In the genomic region with DNA sequence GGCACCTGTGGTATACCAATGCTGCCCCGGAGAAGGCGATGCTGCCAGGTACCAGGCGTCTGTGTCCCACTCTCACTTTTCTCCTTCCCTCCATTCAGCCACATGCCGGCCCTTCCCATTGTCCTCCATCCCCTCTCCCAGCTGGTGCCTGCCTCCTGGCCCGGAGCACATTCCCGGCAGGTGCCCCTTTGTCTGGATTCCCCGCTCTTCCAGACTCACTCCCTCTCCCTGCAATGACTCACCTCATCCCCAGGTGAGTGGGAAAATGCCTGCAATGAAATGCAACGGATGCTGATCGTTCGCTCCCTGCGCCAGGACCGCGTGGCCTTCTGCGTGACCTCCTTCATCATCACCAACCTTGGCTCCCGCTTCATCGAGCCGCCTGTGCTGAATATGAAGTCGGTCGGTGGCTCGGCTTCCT, we compare ENCODE assay signal across 17 cellular contexts. TPM values are rescaled to one million over a fixed set of nuclear protein-coding genes. Genes with fewer than 3 reads are reported as not detected.
DNase-seq lines count a peak whose midpoint lies in the region; ATAC-seq and TF ChIP-seq lines count a peak whose summit lies in the region.
"Had no signal": no experiment of that assay in that cellular context is flagged by ENCODE, and none has a peak within 500 bp of the region (broad histone marks: within the 10 kb centered on the region; RNA-seq: fewer than 3 reads in every experiment).

No MANE protein-coding gene starts in this region.

- H3K27ac ChIP-seq in HEK293 (ENCODE audit: extremely low read depth, low read depth, low read length) (no peak overlapping the region), caudate nucleus (ENCODE audit: low read depth, low read length) (peak overlapping the region; percentile 68), body of pancreas (no peak overlapping the region)
- H3K27ac ChIP-seq: 22Rv1 had no signal

- WGBS in body of pancreas, 2 donors = 81 to 84% methylated on average over 20 of the region's 20 CpGs

- CTCF ChIA-PET in HEK293 (lab: Yijun Ruan, JAX) = interaction anchor here (0.6 to 3.4 kb wide), 25 partner anchors 8 to 233 kb away, joined by 3 to 28 read pairs (median 4); a partner anchor contains a TSS

- no peak for TF ChIP-seq POLR2A in body of pancreas (IDR thresholded peaks at IDR 0.05)

- H3K36me3 ChIP-seq in HEK293 (ENCODE audit: control insufficient read depth in 2 of 2, insufficient read depth in 1 of 2, low read length in 2 of 2) = no peaks in the 10 kb centered on the region
- H3K36me3 ChIP-seq in body of pancreas (replicated peaks in 1 of 2; ENCODE audit: insufficient read depth in 1 of 2, low read depth in 2 of 2) = no peaks in the 10 kb centered on the region
- H3K36me3 ChIP-seq: MG63 had no signal

- no peaks in the 10 kb centered on the region for H3K27me3 ChIP-seq in body of pancreas
- H3K27me3 ChIP-seq: MG63 had no signal

- H3K4me1 ChIP-seq in HEK293 (ENCODE audit: control insufficient read depth, insufficient read depth, low read length) = no peaks in the 10 kb centered on the region
- peaks cover 10% of the 10 kb centered on the region for H3K4me1 ChIP-seq in body of pancreas

- POLR2A ChIA-PET in HEK293 (lab: Yijun Ruan, JAX) = no interaction called here

- H3K4me3 ChIP-seq in HEK293 (ENCODE audit: low read depth, low read length) (no peak overlapping the region), body of pancreas (no peak overlapping the region)
- H3K4me3 ChIP-seq: MG63 had no signal

- TF ChIP-seq CTCF in HEK293 (tag by site-specific recombination; IDR thresholded peaks at IDR 0.05) = no peak
- no peak for TF ChIP-seq CTCF in body of pancreas (IDR thresholded peaks at IDR 0.05)

- intact Hi-C loops in body of pancreas (cut with DNase I) = loop anchor here (5.0 to 10.0 kb wide), 2 partner anchors 34 to 161 kb away; a partner anchor contains a TSS

- DNase-seq in DMS53 (lab: John Stamatoyannopoulos, UW) = peak; percentile 38
- DNase-seq in DMS53 treated with DMSO at 0.1 percent for 48 hours (lab: John Stamatoyannopoulos, UW; ENCODE audit: unreplicated experiment) = no peak
- peak in 21 of 61 donors; percentile 8 to 59 (median 33) for DNase-seq in caudate nucleus (lab: John Stamatoyannopoulos, UW)
- DNase-seq in islet precursor cell = peak; percentile 89
- DNase-seq in C1 segment of cervical spinal cord (lab: John Stamatoyannopoulos, UW) = no peak
- no peak for DNase-seq in body of pancreas
- DNase-seq in T1000 (lab: John Stamatoyannopoulos, UW) = no peak
- DNase-seq: CD8-positive, alpha-beta memory T cell; DMS 273 treated with DMSO at 0.1 percent for 48 hours; MG63; NCI-H2029; NCI-H2227 treated with DMSO at 0.1 percent for 48 hours; Right ventricle myocardium superior; SK-N-SH had no signal

- H3K9me3 ChIP-seq in HEK293 (ENCODE audit: control insufficient read depth, insufficient read depth, low read depth, low read length) (no peaks in the 10 kb centered on the region), body of pancreas (no peaks in the 10 kb centered on the region)
- H3K9me3 ChIP-seq: MG63, SK-N-SH had no signal

- no peak for ATAC-seq in body of pancreas
- ATAC-seq: Panc1 had no signal

TF ChIP-seq in HEK293, 187 proteins besides CTCF, POLR2A, EP300 and RAD21:
- TF ChIP-seq ZNF341 (tag by site-specific recombination; IDR thresholded peaks at IDR 0.05; ENCODE audit: low read depth) = 0 out of 2 replicates have a peak, but pooled peaks have one; percentile 11
- TF ChIP-seq ZNF501 (tag by site-specific recombination; IDR thresholded peaks at IDR 0.05) = no peak
TF ChIP-seq in HEK293: peak in this region for 1.

RNA-seq across cellular contexts. Expression of a gene that starts 10.4 kb away (rescaled TPM):
- 10 to 100 TPM in 1 of 2 donors, 1 to 10 TPM in 1; 7.5 to 20.1 TPM for total RNA-seq in body of pancreas

RNA-seq across cellular contexts. Expression of a gene that starts 31.3 kb away (rescaled TPM):
- 10 to 100 TPM in 1 of 2 donors, 1 to 10 TPM in 1; 6.0 to 16.2 TPM for total RNA-seq in body of pancreas

RNA-seq across cellular contexts. Expression of a gene that starts 33.8 kb away (rescaled TPM):
- total RNA-seq in body of pancreas = 10 to 100 TPM; 25.7 to 50.1 TPM

RNA-seq across cellular contexts. Expression of a gene that starts 34.2 kb away (rescaled TPM):
- 10 to 100 TPM in 1 of 2 donors, 1 to 10 TPM in 1; 5.7 to 16.5 TPM for total RNA-seq in body of pancreas

Comparison
In these comparisons a context has a peak if more than half of its experiments do, and no peak if none do; other contexts are left out.
1. DNase-seq: peak in DMS53 (single experiment) and islet precursor cell (single experiment); none in DMS53 treated with DMSO at 0.1 percent for 48 hours (single experiment), C1 segment of cervical spinal cord (0 of 14), body of pancreas (0 of 4) and T1000 (single experiment).